7 cellular contexts compared by ENCODE assay signal in the genomic region with DNA sequence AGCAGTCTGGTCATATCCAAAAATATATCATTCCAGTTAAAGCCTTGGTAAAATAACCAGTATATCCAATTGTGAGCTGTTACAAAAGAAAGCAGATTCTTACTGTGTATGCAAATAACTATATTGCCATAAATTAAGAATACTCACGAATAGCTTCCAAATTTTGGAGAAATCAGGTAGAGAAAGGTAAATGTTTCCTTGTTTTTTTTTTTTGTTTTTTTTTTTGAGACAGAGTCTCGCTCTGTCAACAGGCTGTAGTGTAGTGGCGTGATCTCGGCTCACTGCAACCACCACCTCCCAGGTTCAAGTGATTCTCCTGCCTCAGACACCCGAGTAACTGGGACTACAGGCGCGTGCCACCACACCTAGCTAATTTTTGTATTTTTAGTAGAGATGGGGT. TPM values are rescaled to one million over a fixed set of nuclear protein-coding genes. Genes with fewer than 3 reads are reported as not detected.
DNase-seq lines count a peak whose midpoint lies in the region; ATAC-seq and TF ChIP-seq lines count a peak whose summit lies in the region.
"Not testable (repeated sequence)": the region's sequence is repeated elsewhere in the genome, so short reads cannot be mapped to it uniquely, and the experiment has no call there.

No MANE protein-coding gene starts in this region.

- DNase-seq in Caki2 (ENCODE audit: low read depth) (peak; percentile 15), DMS53 (lab: John Stamatoyannopoulos, UW) (peak; percentile 3), GM23338 (ENCODE audit: low spot score) (peak; percentile 12), NAMALWA (ENCODE audit: low spot score) (peak; percentile 27), OCI-M1 (lab: John Stamatoyannopoulos, UW) (peak; percentile 22), type B pancreatic cell (ENCODE audit: extremely low spot score, unreplicated experiment) (peak; percentile 22)
- DNase-seq in endodermal cell = not testable (repeated sequence)

- H3K9me2 ChIP-seq in GM23338 (ENCODE audit: insufficient read depth) = not testable (repeated sequence)

- WGBS in endodermal cell (ENCODE audit: insufficient coverage in 1 of 2, insufficient read length in 1 of 2), 2 experiments = 82% methylated on average over 7 of the region's 7 CpGs; no CpG with 5 or more reads in 1 of the 2 experiments

- H4K20me1 ChIP-seq in GM23338 (replicated peaks; ENCODE audit: insufficient read depth) = not testable (repeated sequence)

- H3K4me3 ChIP-seq in GM23338 = not testable (repeated sequence)
- H3K4me3 ChIP-seq in endodermal cell (ENCODE audit: low read length) = peak overlapping the region; percentile 30

- H3K9me3 Mint-ChIP-seq in GM23338 (peaks cover 38% of the 10 kb centered on the region; the same call in 2 of the 3 replicates), endodermal cell (peaks cover 40% of the 10 kb centered on the region)
- not testable (repeated sequence) for H3K9me3 Mint-ChIP-seq in type B pancreatic cell

- H3K4me1 Mint-ChIP-seq in GM23338; endodermal cell; type B pancreatic cell (ENCODE audit: unreplicated experiment): not testable (repeated sequence)

- not testable (repeated sequence) for H3K27me3 ChIP-seq in GM23338 (ENCODE audit: insufficient read depth); endodermal cell (ENCODE audit: control insufficient read depth, insufficient read depth, low read length, poor library complexity, severe bottlenecking)

- H3K27ac ChIP-seq in GM23338 (ENCODE audit: low read depth); endodermal cell (ENCODE audit: low read depth, low read length): not testable (repeated sequence)

- H3K27me3 Mint-ChIP-seq in GM23338 (ENCODE audit: insufficient read depth, low read depth, poor library complexity); endodermal cell (ENCODE audit: insufficient read depth); type B pancreatic cell: not testable (repeated sequence)

- not testable (repeated sequence) for TF ChIP-seq CTCF in GM23338 (conservative IDR thresholded peaks at IDR 0.05; ENCODE audit: low read depth in 2 of 2); endodermal cell (conservative IDR thresholded peaks at IDR 0.05); type B pancreatic cell (conservative IDR thresholded peaks at IDR 0.05)

- H3K4me3 Mint-ChIP-seq in GM23338, endodermal cell, type B pancreatic cell: not testable (repeated sequence)

- in situ Hi-C loops in Caki2 (cut with HindIII; ENCODE audit: low pct_unique_long_range_greater_than_20kb, low sequenced_read_pairs) = not testable (repeated sequence)

- ATAC-seq in GM23338 = not testable (repeated sequence)

- H3K36me3 ChIP-seq in GM23338 (ENCODE audit: insufficient read depth) = not testable (repeated sequence)
- H3K36me3 ChIP-seq in endodermal cell (ENCODE audit: control insufficient read depth, insufficient read depth, low read length) = peaks cover 18% of the 10 kb centered on the region

- H3K4me2 ChIP-seq in GM23338 = not testable (repeated sequence)

- H3K36me3 Mint-ChIP-seq in GM23338 (ENCODE audit: low read depth) (peaks cover 20% of the 10 kb centered on the region; the same call in 2 of the 3 replicates), endodermal cell (ENCODE audit: low read depth) (peaks cover 30% of the 10 kb centered on the region), type B pancreatic cell (peaks cover 13% of the 10 kb centered on the region)

- H3K27ac Mint-ChIP-seq in GM23338, endodermal cell, type B pancreatic cell: not testable (repeated sequence)

- not testable (repeated sequence) for H2AFZ ChIP-seq in GM23338

- H3K9ac ChIP-seq in endodermal cell (ENCODE audit: extremely low read depth, low read length, poor library complexity, severe bottlenecking) = not testable (repeated sequence)

- H3K4me1 ChIP-seq in GM23338 (ENCODE audit: insufficient read depth); endodermal cell (ENCODE audit: control insufficient read depth, insufficient read depth, low read length): not testable (repeated sequence)

- not testable (repeated sequence) for H3F3A ChIP-seq in GM23338 (replicated peaks; ENCODE audit: low read depth)

- peaks cover 52% of the 10 kb centered on the region for H3K9me3 ChIP-seq in endodermal cell (ENCODE audit: control insufficient read depth, low read length)

- not testable (repeated sequence) for H3K79me2 ChIP-seq in GM23338 (replicated peaks; ENCODE audit: insufficient read depth)

RNA-seq across cellular contexts. Expression of a gene that starts 36.2 kb away (rescaled TPM):
- total RNA-seq in Caki2 (2014; rRNA removed; shearing (Covaris generic); ENCODE audit: low replicate concordance) = 29.9 and 41.8 TPM in 2 replicates
- total RNA-seq in GM23338 (2014; rRNA removed; shearing (Covaris generic)) = 38.0 and 42.6 TPM in 2 replicates
- polyA plus RNA-seq in GM23338 (2016; fragmentation: Nextera tagmentation; extraction: Ambion mirVana) = 64.2 and 66.9 TPM in 2 replicates
- 10 to 100 TPM; 36.9 to 44.3 TPM for total RNA-seq in endodermal cell
- polyA plus RNA-seq in endodermal cell (2013, experiment 1 of 2) = 37.5 TPM
- polyA plus RNA-seq in endodermal cell (2013, experiment 2 of 2) = 39.8 TPM
- total RNA-seq in type B pancreatic cell (ENCODE audit: low replicate concordance) = 32.6 and 42.7 TPM in 2 replicates

RNA-seq across cellular contexts. Expression of a gene that starts 44.4 kb away (rescaled TPM):
- 1.7 TPM in 1 of 2 replicates, not detected in the other for total RNA-seq in Caki2 (2014; rRNA removed; shearing (Covaris generic); ENCODE audit: low replicate concordance)
- total RNA-seq in GM23338 (2014; rRNA removed; shearing (Covaris generic)) = 0.21 TPM in 1 of 2 replicates, not detected in the other
- not detected in 2 replicates for polyA plus RNA-seq in GM23338 (2016; fragmentation: Nextera tagmentation; extraction: Ambion mirVana)
- total RNA-seq in endodermal cell (under 1 TPM; 0.73 to 0.97 TPM), type B pancreatic cell (ENCODE audit: low replicate concordance) (0.34 and 0.74 TPM in 2 replicates)
- polyA plus RNA-seq in endodermal cell (2013, experiment 1 of 2) = 1.5 TPM
- 0.91 TPM for polyA plus RNA-seq in endodermal cell (2013, experiment 2 of 2)
